Comparison of ENCODE assay signal across 8 cellular contexts in the genomic region with DNA sequence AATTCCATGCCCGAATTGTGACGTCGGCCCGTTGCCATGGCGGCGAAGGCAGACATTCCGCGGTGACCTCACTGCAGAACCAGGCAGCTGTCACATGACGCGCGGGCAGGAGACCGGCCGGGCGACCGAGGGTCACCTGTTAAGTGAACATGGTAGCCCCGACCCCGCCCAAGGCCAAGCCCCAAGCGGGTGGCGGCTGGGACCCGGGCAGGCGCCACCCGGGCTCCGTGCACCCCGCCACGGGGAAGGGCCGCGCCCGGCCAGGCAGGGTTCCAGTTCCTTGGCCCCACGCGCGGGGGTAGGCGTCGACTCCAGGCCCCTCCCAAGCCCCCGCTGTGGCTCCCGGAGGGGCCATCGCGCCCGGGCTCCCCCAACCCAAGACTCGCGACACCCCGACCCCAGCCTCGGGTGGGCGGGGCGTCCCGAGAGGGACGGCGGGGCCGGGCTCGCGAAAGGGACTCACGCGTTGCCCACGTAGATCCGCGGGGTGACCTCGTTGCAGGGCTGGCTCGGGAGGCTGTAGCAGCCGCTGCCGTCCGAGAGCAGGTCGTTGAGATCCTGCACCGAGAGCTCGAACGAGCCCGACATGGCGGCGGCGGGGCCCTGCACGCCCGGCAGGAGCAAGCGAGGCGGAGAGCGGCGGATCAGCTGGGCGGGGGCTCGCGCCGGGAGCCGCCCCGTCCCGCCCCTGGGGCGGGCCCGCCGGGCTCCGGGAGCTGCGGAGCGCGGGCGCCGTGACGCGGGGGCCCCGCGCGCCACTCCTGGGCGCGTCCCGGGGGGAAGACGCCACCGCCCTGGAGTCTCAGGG. TPM values are rescaled to one million over a fixed set of nuclear protein-coding genes. Genes with fewer than 3 reads are reported as not detected.
DNase-seq lines count a peak whose midpoint lies in the region; ATAC-seq and TF ChIP-seq lines count a peak whose summit lies in the region.

Gene DUSP3, minus strand, starts transcription at position 641 of the 808 bp plus-strand sequence. Its CDS starts 53 bp downstream, at position 588.

- H3K4me1 ChIP-seq in Loucy (ENCODE audit: insufficient read depth, low read length, poor library complexity, severe bottlenecking): peaks cover 17% of the 10 kb centered on the region

- no peaks in the 10 kb centered on the region for H3K79me2 ChIP-seq in Loucy (ENCODE audit: insufficient read depth, low read length)

- ATAC-seq in GM21723 (IDR thresholded peaks at IDR 0.05; ENCODE audit: unreplicated experiment): peak; percentile 87
- ATAC-seq in activated naive CD8-positive, alpha-beta T cell treated with anti-CD3 and anti-CD28 coated beads, Interleukin-2, amount 10 ng/mL, durations not matched to agents 7 days and 5 days (ENCODE audit: low read depth): peak; percentile 96

- peak within 1 kb of the TSS; percentile 86 for H3K4me2 ChIP-seq in Loucy (ENCODE audit: low read depth, low read length, poor library complexity, severe bottlenecking)

- POLR2A ChIA-PET in activated naive CD8-positive, alpha-beta T cell treated with anti-CD3 and anti-CD28 coated beads, Interleukin-2, amount 10 ng/mL, durations not matched to agents 7 days and 5 days (lab: Charles Lee): interaction anchor here (0.9 kb wide), 1 partner anchor 294 kb away, joined by 3 read pairs; no protein-coding TSS in a partner anchor

- no peaks in the 10 kb centered on the region for H4K20me1 ChIP-seq in Loucy (ENCODE audit: insufficient read depth, low read length, poor library complexity, severe bottlenecking)

- H3K36me3 Mint-ChIP-seq in activated naive CD8-positive, alpha-beta T cell treated with anti-CD3 and anti-CD28 coated beads, Interleukin-2, amount 10 ng/mL, durations not matched to agents 7 days and 5 days: peaks cover 3% of the 10 kb centered on the region

- no peaks in the 10 kb centered on the region for H3K9me3 ChIP-seq in Loucy (ENCODE audit: insufficient read depth, low read depth, low read length)

- peak within 1 kb of the TSS; percentile 81 for H3K4me3 Mint-ChIP-seq in activated naive CD8-positive, alpha-beta T cell treated with anti-CD3 and anti-CD28 coated beads, Interleukin-2, amount 10 ng/mL, durations not matched to agents 7 days and 5 days

- H3K9me3 Mint-ChIP-seq in activated naive CD8-positive, alpha-beta T cell treated with anti-CD3 and anti-CD28 coated beads, Interleukin-2, amount 10 ng/mL, durations not matched to agents 7 days and 5 days: no peaks in the 10 kb centered on the region

- DNase-seq in DMS53 treated with DMSO at 0.1 percent for 48 hours (lab: John Stamatoyannopoulos, UW; ENCODE audit: unreplicated experiment): peak; percentile 91
- peak; percentile 49 for DNase-seq in SKM-1 (lab: John Stamatoyannopoulos, UW; ENCODE audit: unreplicated experiment)
- DNase-seq in activated naive CD8-positive, alpha-beta T cell treated with anti-CD3 and anti-CD28 coated beads, Interleukin-2, amount 10 ng/mL, durations not matched to agents 7 days and 5 days: peak; percentile 88
- peak; percentile 91 for DNase-seq in glomerular visceral epithelial cell (ENCODE audit: extremely low spot score)
- DNase-seq in nucleus accumbens (lab: John Stamatoyannopoulos, UW): peak in 55 of 56 donors; percentile 32 to 97 (median 81)
- peak; percentile 42 to 99 (median 82) for DNase-seq in substantia nigra (lab: John Stamatoyannopoulos, UW)

- H3K4me1 Mint-ChIP-seq in activated naive CD8-positive, alpha-beta T cell treated with anti-CD3 and anti-CD28 coated beads, Interleukin-2, amount 10 ng/mL, durations not matched to agents 7 days and 5 days: peaks cover 3% of the 10 kb centered on the region

- H3K27ac ChIP-seq in substantia nigra (ENCODE audit: low read depth, low read length, poor library complexity, severe bottlenecking): peak within 1 kb of the TSS; percentile 95

- H3K27me3 Mint-ChIP-seq in activated naive CD8-positive, alpha-beta T cell treated with anti-CD3 and anti-CD28 coated beads, Interleukin-2, amount 10 ng/mL, durations not matched to agents 7 days and 5 days: peaks cover 35% of the 10 kb centered on the region

- TF ChIP-seq CTCF in Loucy (conservative IDR thresholded peaks at IDR 0.05; ENCODE audit: low read length): no peak

- H3K9me2 ChIP-seq in Loucy (replicated peaks; ENCODE audit: low read depth, low read length): no peaks in the 10 kb centered on the region

- peaks cover 32% of the 10 kb centered on the region for H3K27me3 ChIP-seq in Loucy (ENCODE audit: insufficient read depth, low read length, poor library complexity, severe bottlenecking)

- H2AFZ ChIP-seq in Loucy (ENCODE audit: low read length): peak within 1 kb of the TSS; percentile 99

- peak within 1 kb of the TSS; percentile 94 for H3K4me3 ChIP-seq in Loucy (ENCODE audit: low read length, poor library complexity, severe bottlenecking)

- peak within 1 kb of the TSS; percentile 64 for H3K27ac Mint-ChIP-seq in activated naive CD8-positive, alpha-beta T cell treated with anti-CD3 and anti-CD28 coated beads, Interleukin-2, amount 10 ng/mL, durations not matched to agents 7 days and 5 days

- H3K36me3 ChIP-seq in Loucy (ENCODE audit: insufficient read depth, low read length): no peaks in the 10 kb centered on the region

- H3K9ac ChIP-seq in Loucy (ENCODE audit: low read depth, low read length, poor library complexity, severe bottlenecking): peak within 1 kb of the TSS; percentile 86

- H3F3A ChIP-seq in Loucy (ENCODE audit: low read depth): no peaks in the 10 kb centered on the region

RNA-seq across cellular contexts. Expression of gene DUSP3, which starts in this region (rescaled TPM):
- 10 to 100 TPM; 15.5 to 15.7 TPM for total RNA-seq in activated naive CD8-positive, alpha-beta T cell treated with anti-CD3 and anti-CD28 coated beads, Interleukin-2, amount 10 ng/mL, durations not matched to agents 7 days and 5 days

Comparison
In these comparisons a context has a peak if more than half of its experiments do, and no peak if none do; other contexts are left out.
1. Peak in every context shown above with its lines: DNase-seq, ATAC-seq, H3K4me3 ChIP-seq and H3K27ac ChIP-seq.